In genomic region chr11:105035262-105035620, GRCh38 we compare ENCODE assay signal across 2 cellular contexts.
TF ChIP-seq lines count a peak whose summit lies in the region.

No MANE protein-coding gene starts in this region.

TF ChIP-seq in SK-N-SH, 30 proteins besides CTCF, POLR2A, EP300 and RAD21 (continued from another document):
- TF ChIP-seq ZBTB33 (IDR thresholded peaks at IDR 0.05; ENCODE audit: borderline replicate concordance, low read depth) (no peak), POLR2AphosphoS5 (IDR thresholded peaks at IDR 0.05; ENCODE audit: low read depth, low read length) (no peak), NRF1 (IDR thresholded peaks at IDR 0.05; ENCODE audit: low read depth, low read length) (no peak), YY1 (IDR thresholded peaks at IDR 0.05; ENCODE audit: low read depth) (no peak), TAF1 (IDR thresholded peaks at IDR 0.05; ENCODE audit: borderline replicate concordance, low read depth, low read length) (no peak), SMC3 (IDR thresholded peaks at IDR 0.05; ENCODE audit: low read depth, low read length) (no peak), USF2 (IDR thresholded peaks at IDR 0.05; ENCODE audit: borderline replicate concordance, low read depth, low read length) (no peak), RFX5 (IDR thresholded peaks at IDR 0.05; ENCODE audit: low read length) (no peak), MEF2A (IDR thresholded peaks at IDR 0.05; ENCODE audit: borderline replicate concordance, low read depth) (no peak), GABPA (IDR thresholded peaks at IDR 0.05; ENCODE audit: low read depth) (no peak)
- TF ChIP-seq, protein P1, sequence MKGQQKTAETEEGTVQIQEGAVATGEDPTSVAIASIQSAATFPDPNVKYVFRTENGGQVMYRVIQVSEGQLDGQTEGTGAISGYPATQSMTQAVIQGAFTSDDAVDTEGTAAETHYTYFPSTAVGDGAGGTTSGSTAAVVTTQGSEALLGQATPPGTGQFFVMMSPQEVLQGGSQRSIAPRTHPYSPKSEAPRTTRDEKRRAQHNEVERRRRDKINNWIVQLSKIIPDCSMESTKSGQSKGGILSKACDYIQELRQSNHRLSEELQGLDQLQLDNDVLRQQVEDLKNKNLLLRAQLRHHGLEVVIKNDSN (IDR thresholded peaks at IDR 0.05; ENCODE audit: borderline replicate concordance, low read depth), result no peak

TF ChIP-seq in SK-N-SH treated with all-trans-retinoic acid at 6 μM for 48 hours, 23 proteins besides CTCF, POLR2A, EP300 and RAD21 (continued from another document):
- TF ChIP-seq, protein P2, sequence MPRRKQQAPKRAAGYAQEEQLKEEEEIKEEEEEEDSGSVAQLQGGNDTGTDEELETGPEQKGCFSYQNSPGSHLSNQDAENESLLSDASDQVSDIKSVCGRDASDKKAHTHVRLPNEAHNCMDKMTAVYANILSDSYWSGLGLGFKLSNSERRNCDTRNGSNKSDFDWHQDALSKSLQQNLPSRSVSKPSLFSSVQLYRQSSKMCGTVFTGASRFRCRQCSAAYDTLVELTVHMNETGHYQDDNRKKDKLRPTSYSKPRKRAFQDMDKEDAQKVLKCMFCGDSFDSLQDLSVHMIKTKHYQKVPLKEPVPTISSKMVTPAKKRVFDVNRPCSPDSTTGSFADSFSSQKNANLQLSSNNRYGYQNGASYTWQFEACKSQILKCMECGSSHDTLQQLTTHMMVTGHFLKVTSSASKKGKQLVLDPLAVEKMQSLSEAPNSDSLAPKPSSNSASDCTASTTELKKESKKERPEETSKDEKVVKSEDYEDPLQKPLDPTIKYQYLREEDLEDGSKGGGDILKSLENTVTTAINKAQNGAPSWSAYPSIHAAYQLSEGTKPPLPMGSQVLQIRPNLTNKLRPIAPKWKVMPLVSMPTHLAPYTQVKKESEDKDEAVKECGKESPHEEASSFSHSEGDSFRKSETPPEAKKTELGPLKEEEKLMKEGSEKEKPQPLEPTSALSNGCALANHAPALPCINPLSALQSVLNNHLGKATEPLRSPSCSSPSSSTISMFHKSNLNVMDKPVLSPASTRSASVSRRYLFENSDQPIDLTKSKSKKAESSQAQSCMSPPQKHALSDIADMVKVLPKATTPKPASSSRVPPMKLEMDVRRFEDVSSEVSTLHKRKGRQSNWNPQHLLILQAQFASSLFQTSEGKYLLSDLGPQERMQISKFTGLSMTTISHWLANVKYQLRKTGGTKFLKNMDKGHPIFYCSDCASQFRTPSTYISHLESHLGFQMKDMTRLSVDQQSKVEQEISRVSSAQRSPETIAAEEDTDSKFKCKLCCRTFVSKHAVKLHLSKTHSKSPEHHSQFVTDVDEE (CRISPR knock-in tag; IDR thresholded peaks at IDR 0.05), result no peak
